15 cellular contexts compared by ENCODE assay signal in genomic region chr3:124607163-124607562, GRCh38.
DNase-seq lines count a peak whose midpoint lies in the region; TF ChIP-seq lines count a peak whose summit lies in the region.
"Had no signal": no experiment of that assay in that cellular context is flagged by ENCODE, and none has a peak within 500 bp of the region (broad histone marks: within the 10 kb centered on the region; RNA-seq: fewer than 3 reads in every experiment).

No MANE protein-coding gene starts in this region.

- intact Hi-C loops in head of caudate nucleus (cut with DNase I) = no loop called here
- intact Hi-C loops in esophagus muscularis mucosa (cut with DNase I) = no loop called here

- H3K4me1 ChIP-seq in liver (ENCODE audit: control insufficient read depth in 4 of 4, insufficient read depth in 4 of 4, low read length in 3 of 4) (peaks cover 8 to 45% (median 18%) of the 10 kb centered on the region in 4 donors), esophagus muscularis mucosa (peaks cover 0 to 14% (median 0%) of the 10 kb centered on the region in 4 donors)

- TF ChIP-seq CTCF in liver (IDR thresholded peaks at IDR 0.05; ENCODE audit: low read depth, low read length, missing input control) (no peak), esophagus muscularis mucosa (IDR thresholded peaks at IDR 0.05) (no peak)

- H3K27ac ChIP-seq in liver (ENCODE audit: low read depth in 1 of 2, low read length in 2 of 2) = no peak overlapping the region
- H3K27ac ChIP-seq in esophagus muscularis mucosa (replicated peaks in 1 of 4) = no peak overlapping the region
- H3K27ac ChIP-seq: sigmoid colon had no signal

- no peaks in the 10 kb centered on the region for H3K9me3 ChIP-seq in liver (ENCODE audit: control insufficient read depth in 4 of 4, low read length in 3 of 4)
- H3K9me3 ChIP-seq in esophagus muscularis mucosa = no peaks in the 10 kb centered on the region
- H3K9me3 ChIP-seq: sigmoid colon had no signal

- DNase-seq in Caki2 (ENCODE audit: low read depth) (peak; percentile 52), M059J (ENCODE audit: low read depth) (peak; percentile 63), dedifferentiated amniotic fluid mesenchymal stem cell (ENCODE audit: extremely low spot score) (peak; percentile 39), head of caudate nucleus (no peak), HEK293T (ENCODE audit: extremely low spot score) (no peak), esophagus muscularis mucosa (ENCODE audit: extremely low spot score) (no peak), NCI-H1105 treated with DMSO at 0.1 percent for 48 hours (lab: John Stamatoyannopoulos, UW) (no peak)
- DNase-seq: activated CD4-positive, alpha-beta T cell treated with anti-CD3 and anti-CD28 coated beads for 36 hours; activated T-cell treated with anti-CD3 and anti-CD28 coated beads, Interleukin-2, amount 50 U/mL, for 48 hours; Kasumi-1; naive B cell; NCI-H2171; sigmoid colon; T-helper 1 cell had no signal

- POLR2A ChIA-PET in HEK293T (lab: Yijun Ruan, JAX) = no interaction called here

- no peak for TF ChIP-seq RAD21 in liver (IDR thresholded peaks at IDR 0.05)

- in situ Hi-C loops in Caki2 (cut with HindIII; ENCODE audit: low pct_unique_long_range_greater_than_20kb, low sequenced_read_pairs) = no loop called here

- TF ChIP-seq POLR2A in esophagus muscularis mucosa (IDR thresholded peaks at IDR 0.05; ENCODE audit: low read depth) = no peak

- CTCF ChIA-PET in HEK293T (lab: Yijun Ruan, JAX) = no interaction called here

- H3K9ac ChIP-seq in liver (ENCODE audit: low read depth in 1 of 2, low read length in 2 of 2) = no peak overlapping the region

- no peak overlapping the region for H3K4me3 ChIP-seq in liver (ENCODE audit: low read depth in 1 of 3, low read length in 3 of 3)
- no peak overlapping the region for H3K4me3 ChIP-seq in esophagus muscularis mucosa
- H3K4me3 ChIP-seq: sigmoid colon had no signal

- H3K36me3 ChIP-seq in liver (ENCODE audit: control insufficient read depth in 4 of 4, insufficient read depth in 3 of 4, low read depth in 1 of 4, low read length in 3 of 4) = no peaks in the 10 kb centered on the region
- H3K36me3 ChIP-seq in esophagus muscularis mucosa = no peaks in the 10 kb centered on the region
- H3K36me3 ChIP-seq: sigmoid colon had no signal

- WGBS in liver = 24% methylated on average over 1 of the region's 1 CpG
- WGBS in esophagus muscularis mucosa = 36% methylated on average over 1 of the region's 1 CpG

- TF ChIP-seq EP300 in esophagus muscularis mucosa (IDR thresholded peaks at IDR 0.05) = no peak

- H3K27me3 ChIP-seq in liver (ENCODE audit: control insufficient read depth in 4 of 4, insufficient read depth in 4 of 4, low read length in 3 of 4) (no peaks in the 10 kb centered on the region), esophagus muscularis mucosa (no peaks in the 10 kb centered on the region)
- H3K27me3 ChIP-seq: sigmoid colon had no signal

TF ChIP-seq in liver, 16 proteins besides CTCF, POLR2A, EP300 and RAD21 (continues in another document):
- TF ChIP-seq FOXA2 (IDR thresholded peaks at IDR 0.05) (peak; percentile 27), TAF1 (conservative IDR thresholded peaks at IDR 0.05) (no peak), ATF3 (IDR thresholded peaks at IDR 0.05) (no peak), YY1 (IDR thresholded peaks at IDR 0.05) (peak; percentile 49), GABPA (IDR thresholded peaks at IDR 0.05 in 1 of 2, conservative IDR thresholded peaks at IDR 0.05 in 1 of 2) (no peak), ZBTB33 (IDR thresholded peaks at IDR 0.05) (no peak), NR2F2 (IDR thresholded peaks at IDR 0.05) (no peak), JUND (IDR thresholded peaks at IDR 0.05) (peak in 1 of 2 donors; percentile 31)

TF ChIP-seq in HEK293T, 16 proteins besides CTCF, POLR2A, EP300 and RAD21:
- no peak for TF ChIP-seq CTBP1 (IDR thresholded peaks at IDR 0.05; ENCODE audit: borderline replicate concordance)
- no peak for TF ChIP-seq FOXA1 (IDR thresholded peaks at IDR 0.05)
- no peak for TF ChIP-seq SP1 (IDR thresholded peaks at IDR 0.05)
- TF ChIP-seq PKNOX1 (IDR thresholded peaks at IDR 0.05) = no peak
- TF ChIP-seq FOXM1 (IDR thresholded peaks at IDR 0.05; ENCODE audit: borderline replicate concordance) = no peak
- TF ChIP-seq L3MBTL2 (conservative IDR thresholded peaks at IDR 0.05) = no peak
- no peak for TF ChIP-seq BHLHE40 (IDR thresholded peaks at IDR 0.05; ENCODE audit: borderline replicate concordance)
- TF ChIP-seq LEF1 (IDR thresholded peaks at IDR 0.05; ENCODE audit: borderline replicate concordance) = no peak
- TF ChIP-seq HDGF (IDR thresholded peaks at IDR 0.05; ENCODE audit: borderline replicate concordance) = no peak
- TF ChIP-seq ZNF384 (IDR thresholded peaks at IDR 0.05) = no peak
- no peak for TF ChIP-seq ARNT (IDR thresholded peaks at IDR 0.05)
TF ChIP-seq in HEK293T: peak in this region for 0.

Comparison
In these comparisons a context has a peak if more than half of its experiments do, and no peak if none do; other contexts are left out.
1. DNase-seq: peak in Caki2 (single experiment), M059J (single experiment) and dedifferentiated amniotic fluid mesenchymal stem cell (single experiment); none in head of caudate nucleus (0 of 42), HEK293T (single experiment), esophagus muscularis mucosa (single experiment) and NCI-H1105 treated with DMSO at 0.1 percent for 48 hours (single experiment).